Comparison of ENCODE assay signal across 18 cellular contexts in the genomic region with DNA sequence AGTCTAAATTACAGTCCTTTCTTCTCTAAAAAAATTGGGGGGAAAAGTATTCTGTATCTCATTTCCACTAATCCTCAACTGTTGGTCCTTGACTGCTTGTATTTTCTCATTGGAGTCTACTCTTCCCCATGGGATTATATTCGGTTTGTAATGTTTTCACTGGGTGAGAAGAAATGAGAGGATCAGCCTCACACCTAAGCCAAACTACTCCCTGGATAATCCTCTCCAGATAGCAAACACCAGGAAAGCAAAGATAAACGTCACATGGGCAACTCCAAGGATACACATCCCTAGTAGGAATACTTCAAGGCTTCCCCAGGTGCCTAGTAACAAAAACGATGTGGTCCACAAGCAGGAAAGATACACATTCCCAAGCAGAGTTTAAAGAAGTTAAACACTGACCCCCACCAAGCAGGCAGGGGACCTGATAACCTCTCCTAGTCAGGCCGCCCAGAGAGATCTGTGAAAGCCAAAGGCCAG.
"Had no signal": no experiment of that assay in that cellular context is flagged by ENCODE, and none has a peak within 500 bp of the region (broad histone marks: within the 10 kb centered on the region; RNA-seq: fewer than 3 reads in every experiment).

No MANE protein-coding gene starts in this region.

- H2AFZ ChIP-seq: hepatocyte had no signal

- H3K9me3 ChIP-seq: esophagus muscularis mucosa, thoracic aorta, transverse colon had no signal

- DNase-seq: effector memory CD4-positive, alpha-beta T cell; foreskin fibroblast; head of caudate nucleus; kidney glomerular epithelial cell; mammary epithelial cell; natural killer cell; posterior cingulate gyrus; right cardiac atrium; small intestine; stimulated activated CD4-positive, alpha-beta T cell treated with anti-CD3 and anti-CD28 coated beads, Interleukin-12 subunit alpha, Interleukin-12 subunit beta, amount 100 ng/mL, for 4 hours; stimulated activated naive CD4-positive, alpha-beta T cell; stomach; substantia nigra; transverse colon had no signal

- ATAC-seq: natural killer cell, right cardiac atrium had no signal

- H3K4me3 ChIP-seq: esophagus muscularis mucosa, hepatocyte, stomach, thoracic aorta, transverse colon had no signal

- H3K36me3 ChIP-seq: esophagus muscularis mucosa, stomach, thoracic aorta, transverse colon had no signal

- H3K27me3 ChIP-seq: esophagus muscularis mucosa, hepatocyte, stomach, transverse colon had no signal

- H3K4me2 ChIP-seq: hepatocyte had no signal

- H3K27ac ChIP-seq: epithelial cell of prostate, esophagus muscularis mucosa, hepatocyte, stomach, thoracic aorta had no signal

- H3K4me1 ChIP-seq: esophagus muscularis mucosa had no signal
